In genomic region chr7:74570533-74571156, GRCh38 we compare ENCODE assay signal across 1 cellular context.
TF ChIP-seq lines count a peak whose summit lies in the region.

No MANE protein-coding gene starts in this region.

TF ChIP-seq in endothelial cell of umbilical vein, 7 proteins besides CTCF, POLR2A, EP300 and RAD21 (continued from another document):
- TF ChIP-seq MAX (IDR thresholded peaks at IDR 0.05; ENCODE audit: insufficient read depth, insufficient read length) (no peak), FOS (IDR thresholded peaks at IDR 0.05; ENCODE audit: borderline replicate concordance, insufficient read depth, low read length) (no peak)
